Comparison of ENCODE assay signal across 9 cellular contexts in the genomic region with DNA sequence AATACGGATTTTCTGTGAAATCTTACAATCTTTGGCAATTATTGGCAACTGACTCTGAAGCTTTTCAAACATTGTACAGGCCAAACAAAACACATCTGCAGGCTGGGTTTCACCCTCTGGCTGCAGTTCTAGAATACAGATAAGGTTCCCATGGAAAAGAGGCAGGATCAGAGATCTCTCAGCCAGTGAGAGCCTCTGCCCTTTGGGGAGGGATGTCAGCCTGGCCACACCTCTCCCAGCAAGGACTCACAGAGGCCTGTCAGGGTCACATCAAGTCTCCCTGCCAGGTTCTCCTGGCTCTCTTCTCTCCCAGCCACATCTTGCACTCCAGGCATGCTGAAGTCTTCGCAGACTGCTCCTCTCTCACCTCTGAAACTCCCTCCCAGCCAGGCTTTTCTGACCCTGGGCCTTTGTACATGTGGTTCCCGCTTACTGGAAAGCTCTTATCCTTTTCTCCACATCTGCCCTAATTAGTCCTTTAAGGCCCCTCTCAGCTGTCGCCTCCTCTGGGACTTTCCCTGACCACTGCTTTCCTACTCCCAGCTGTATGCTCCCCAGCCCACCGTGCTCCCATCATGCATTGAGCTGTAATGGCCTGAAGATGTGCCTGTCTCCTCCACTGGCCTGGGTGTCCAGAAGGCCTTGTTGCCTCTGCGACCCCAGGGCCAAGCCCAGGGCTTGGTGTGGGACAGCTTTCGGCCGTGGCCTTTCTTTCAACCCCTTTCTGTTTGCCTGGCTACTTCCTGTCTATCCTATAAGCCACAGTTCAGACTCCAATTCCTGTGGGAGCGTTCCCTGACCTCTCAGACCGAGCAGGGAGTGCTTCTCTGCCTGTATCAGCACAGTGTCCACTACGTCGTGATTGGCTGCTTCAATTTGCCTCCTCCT. TPM values are rescaled to one million over a fixed set of nuclear protein-coding genes. Genes with fewer than 3 reads are reported as not detected.
A peak's percentile ranks its signal among the peaks of the same experiment; 100 is the strongest.
DNase-seq lines count a peak whose midpoint lies in the region; ATAC-seq and TF ChIP-seq lines count a peak whose summit lies in the region.
"Had no signal": no experiment of that assay in that cellular context is flagged by ENCODE, and none has a peak within 500 bp of the region (broad histone marks: within the 10 kb centered on the region; RNA-seq: fewer than 3 reads in every experiment).

No MANE protein-coding gene starts in this region.

- H3K4me3 ChIP-seq in fibroblast of pulmonary artery (replicated peaks; ENCODE audit: low read depth, low read length) (no peak overlapping the region), osteoblast (ENCODE audit: insufficient read depth, low read length) (no peak overlapping the region)

- H3K9me3 ChIP-seq in osteoblast (ENCODE audit: low read depth, low read length) = no peaks in the 10 kb centered on the region

- ATAC-seq in GM21360 (IDR thresholded peaks at IDR 0.05; ENCODE audit: unreplicated experiment) = no peak
- ATAC-seq in HG02610 (IDR thresholded peaks at IDR 0.05; ENCODE audit: unreplicated experiment) = no peak

- peaks cover 4% of the 10 kb centered on the region for H3K27me3 ChIP-seq in osteoblast (ENCODE audit: insufficient read depth, low read length)

- DNase-seq in Calu3 (no peak), RWPE1 (ENCODE audit: low spot score) (no peak), fibroblast of pulmonary artery (ENCODE audit: low read depth) (peak; percentile 84), osteoblast (ENCODE audit: insufficient read length, low spot score, missing footprints) (peak; percentile 93), NCI-H1930 (lab: John Stamatoyannopoulos, UW) (no peak), GM13977 (ENCODE audit: low spot score) (no peak)

- H3K9me3 Mint-ChIP-seq in Calu3 (ENCODE audit: low read depth, unreplicated experiment) = no peaks in the 10 kb centered on the region

- peaks cover 10% of the 10 kb centered on the region for H3K36me3 Mint-ChIP-seq in Calu3 (ENCODE audit: insufficient read depth, unreplicated experiment)

- BruUV-seq in Calu3 (replicated peaks; lab: Mats Ljungman, UMichigan) = no TSS peak

- in situ Hi-C loops in GM13977 (cut with MboI; ENCODE audit: low pct_unique_long_range_greater_than_20kb, low sequenced_read_pairs, unreplicated experiment) = no loop called here

- H3K36me3 ChIP-seq in osteoblast (ENCODE audit: insufficient read depth, low read length) = no peaks in the 10 kb centered on the region

- H3K4me1 Mint-ChIP-seq in Calu3 (ENCODE audit: low read depth, unreplicated experiment) = peaks cover 47% of the 10 kb centered on the region

- no peaks in the 10 kb centered on the region for H3K27me3 Mint-ChIP-seq in Calu3 (ENCODE audit: unreplicated experiment)

- intact Hi-C loops in Calu3 (cut with micrococcal nuclease; ENCODE audit: unreplicated experiment) = no loop called here

- H3K27ac ChIP-seq in RWPE1 (peak overlapping the region; percentile 89), osteoblast (ENCODE audit: low read depth, low read length) (no peak overlapping the region)
- H3K27ac ChIP-seq: HL-60 had no signal

- no peak for TF ChIP-seq CTCF in Calu3 (IDR thresholded peaks at IDR 0.05; ENCODE audit: unreplicated experiment)
- no peak for TF ChIP-seq CTCF in RWPE1 (conservative IDR thresholded peaks at IDR 0.05; ENCODE audit: low read depth)
- TF ChIP-seq CTCF in fibroblast of pulmonary artery (IDR thresholded peaks at IDR 0.05; ENCODE audit: low read length, missing control alignments) = no peak
- TF ChIP-seq CTCF in osteoblast (IDR thresholded peaks at IDR 0.05; ENCODE audit: extremely low read depth, low read depth, low read length) = no peak
- no peak for TF ChIP-seq CTCF in GM13977 (IDR thresholded peaks at IDR 0.05; ENCODE audit: extremely low read depth, insufficient read depth, missing control alignments)

- H3K4me2 ChIP-seq in osteoblast (ENCODE audit: insufficient read depth, low read length) = peak overlapping the region; percentile 12

- peaks cover 11% of the 10 kb centered on the region for H3K4me1 ChIP-seq in osteoblast (ENCODE audit: insufficient read depth, low read length)

- no peak overlapping the region for H3K4me3 Mint-ChIP-seq in Calu3 (ENCODE audit: low read depth, unreplicated experiment)

- H3K27ac Mint-ChIP-seq in Calu3 (ENCODE audit: unreplicated experiment) = peak overlapping the region; percentile 14

- POLR2A ChIA-PET in RWPE1 (lab: Yijun Ruan, JAX; ENCODE audit: low non-redundant PET) = interaction anchor here (0.5 kb wide), 1 partner anchor 156 kb away, joined by 3 read pairs; no protein-coding TSS in a partner anchor

- no peak overlapping the region for H2AFZ ChIP-seq in osteoblast (ENCODE audit: low read length)

- H3K79me2 ChIP-seq in osteoblast (ENCODE audit: insufficient read depth, low read length) = no peaks in the 10 kb centered on the region

- no peaks in the 10 kb centered on the region for H4K20me1 ChIP-seq in osteoblast (ENCODE audit: insufficient read depth, low read length)

- CTCF ChIA-PET in Calu3 (lab: Charles Lee) = interaction anchor here (0.6 to 2.0 kb wide), 4 partner anchors 22 to 345 kb away, joined by 3 to 6 read pairs (median 4); no protein-coding TSS in a partner anchor
- CTCF ChIA-PET in RWPE1 (lab: Yijun Ruan, JAX) = interaction anchor here (0.6 to 1.5 kb wide), 5 partner anchors 10 to 1838 kb away, joined by 3 to 5 read pairs (median 3); no protein-coding TSS in a partner anchor

RNA-seq across cellular contexts. Expression of a gene that starts 4.3 kb away (rescaled TPM):
- total RNA-seq in Calu3 (2022) (7.9 and 13.0 TPM in 2 replicates), osteoblast (1.4 and 2.4 TPM in 2 replicates)

RNA-seq across cellular contexts. Expression of a gene that starts 58.9 kb away (rescaled TPM):
- not detected in 2 replicates for total RNA-seq in Calu3 (2022)
- total RNA-seq in osteoblast = not detected in 2 replicates

Comparison
In these comparisons a context has a peak if more than half of its experiments do, and no peak if none do; other contexts are left out.
1. DNase-seq: peak in fibroblast of pulmonary artery (single experiment) and osteoblast (single experiment); none in Calu3 (single experiment), RWPE1 (single experiment), NCI-H1930 (0 of 2) and GM13977 (single experiment).